Comparison of ENCODE assay signal across 11 cellular contexts in the genomic region with DNA sequence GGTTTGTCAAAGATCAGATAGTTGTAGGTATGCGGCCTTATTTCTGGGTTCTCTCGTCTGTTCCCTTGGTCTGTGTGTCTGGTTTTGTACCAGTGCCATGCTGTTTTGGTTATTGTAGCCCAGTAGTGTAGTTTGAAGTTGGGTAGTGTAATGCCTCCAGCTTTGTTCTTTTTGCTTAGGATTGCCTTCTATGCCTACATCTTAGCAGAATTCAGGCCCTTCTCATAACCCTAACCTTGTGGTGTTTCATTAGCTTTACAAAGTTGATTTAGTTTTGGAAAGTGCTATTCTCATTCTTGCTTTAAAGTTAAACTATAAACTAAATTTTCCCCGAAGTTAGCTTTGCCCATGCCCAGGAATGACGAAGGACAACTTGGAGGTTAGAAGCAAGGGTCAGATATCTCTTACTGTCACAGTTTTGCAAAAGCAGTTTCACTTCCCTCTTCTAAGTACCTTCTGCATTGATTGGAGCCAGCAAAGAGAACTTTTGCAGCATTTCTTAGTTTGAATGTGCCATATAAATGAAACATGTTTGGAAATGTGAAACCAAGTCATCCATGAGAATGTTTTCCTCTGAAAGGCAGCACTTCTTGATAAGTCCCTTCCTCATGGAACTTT.
DNase-seq lines count a peak whose midpoint lies in the region; ATAC-seq, FAIRE-seq and TF ChIP-seq lines count a peak whose summit lies in the region.
"Had no signal": no experiment of that assay in that cellular context is flagged by ENCODE, and none has a peak within 500 bp of the region (broad histone marks: within the 10 kb centered on the region; RNA-seq: fewer than 3 reads in every experiment).

No MANE protein-coding gene starts in this region.

- H3K36me3 Mint-ChIP-seq in activated B cell treated with CpG ODN at 0.5 μM for 24 hours (ENCODE audit: low read depth) = no peaks in the 10 kb centered on the region

- intact Hi-C loops in activated B cell treated with CpG ODN at 0.5 μM for 24 hours (cut with micrococcal nuclease) (no loop called here), Right ventricle myocardium superior (cut with DNase I) (no loop called here)

- ATAC-seq in GM21423 (IDR thresholded peaks at IDR 0.05; ENCODE audit: unreplicated experiment) = peak; percentile 75
- peak; percentile 92 for ATAC-seq in HG03159 (IDR thresholded peaks at IDR 0.05; ENCODE audit: unreplicated experiment)
- ATAC-seq in activated B cell treated with CpG ODN at 0.5 μM for 24 hours (ENCODE audit: low read depth) = peak; percentile 63
- ATAC-seq in Right ventricle myocardium superior (ENCODE audit: poor library complexity) = no peak

- H3K4me3 Mint-ChIP-seq in activated B cell treated with CpG ODN at 0.5 μM for 24 hours = peak overlapping the region; percentile 20

- CTCF ChIA-PET in activated B cell treated with CpG ODN at 0.5 μM for 24 hours (lab: Charles Lee) = no interaction called here

- H3K27ac Mint-ChIP-seq in activated B cell treated with CpG ODN at 0.5 μM for 24 hours = peak overlapping the region; percentile 41

- no peak for DNase-seq in GM18507 (ENCODE audit: extremely low spot score, insufficient read length, low read depth)
- no peak for DNase-seq in activated B cell treated with CpG ODN at 0.5 μM for 24 hours
- no peak for DNase-seq in AG20443 (ENCODE audit: low spot score)
- DNase-seq in NCI-H2171 (lab: John Stamatoyannopoulos, UW) = no peak
- no peak for DNase-seq in H4 (ENCODE audit: low spot score)
- DNase-seq in Right ventricle myocardium superior = no peak
- DNase-seq: COR-L47; effector CD8-positive, alpha-beta T cell; NCI-H1436 had no signal

- H3K27me3 Mint-ChIP-seq in activated B cell treated with CpG ODN at 0.5 μM for 24 hours = peaks cover 2% of the 10 kb centered on the region

- FAIRE-seq in GM18507 (lab: Jason Lieb, UNC) = peak; percentile 91

- H3K4me1 Mint-ChIP-seq in activated B cell treated with CpG ODN at 0.5 μM for 24 hours = peaks cover 42% of the 10 kb centered on the region

- POLR2A ChIA-PET in activated B cell treated with CpG ODN at 0.5 μM for 24 hours (lab: Charles Lee) = interaction anchor here (1.6 kb wide), 1 partner anchor 63 kb away, joined by 3 read pairs; a partner anchor contains a TSS

- no peak for TF ChIP-seq CTCF in activated B cell treated with CpG ODN at 0.5 μM for 24 hours (IDR thresholded peaks at IDR 0.05)

- peaks cover 4% of the 10 kb centered on the region for H3K9me3 Mint-ChIP-seq in activated B cell treated with CpG ODN at 0.5 μM for 24 hours
